ENCODE assay signal across 34 cellular contexts in the genomic region with DNA sequence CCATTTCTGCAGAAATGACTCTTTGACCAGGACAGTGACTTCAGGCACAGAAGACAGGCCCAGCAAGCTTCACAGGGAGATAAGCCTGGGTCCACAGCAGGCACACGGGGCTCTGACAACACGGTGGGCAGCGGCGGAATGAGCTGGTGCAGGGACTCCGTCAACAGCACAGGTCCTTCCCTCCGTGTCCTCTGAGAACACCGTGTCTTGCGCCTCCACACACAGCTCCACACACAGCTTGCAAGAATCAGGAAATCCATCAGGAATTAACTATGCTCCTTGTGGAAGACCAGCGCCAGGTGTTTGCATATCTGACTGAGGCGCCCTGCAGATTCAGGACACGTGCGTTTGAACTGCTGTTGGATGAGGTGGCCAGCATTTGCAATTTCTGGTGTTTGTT. TPM values are rescaled to one million over a fixed set of nuclear protein-coding genes. Genes with fewer than 3 reads are reported as not detected.
"Had no signal": no experiment of that assay in that cellular context is flagged by ENCODE, and none has a peak within 500 bp of the region (broad histone marks: within the 10 kb centered on the region; RNA-seq: fewer than 3 reads in every experiment).

No MANE protein-coding gene starts in this region.

- FAIRE-seq: astrocyte had no signal

- H3K27me3 ChIP-seq: body of pancreas, Peyer's patch, SJSA1 had no signal

- DNase-seq: activated B cell treated with CpG ODN at 0.5 μM for 24 hours; activated CD4-positive, alpha-beta memory T cell treated with anti-CD3 and anti-CD28 coated beads for 36 hours; activated CD4-positive, alpha-beta T cell treated with anti-CD3 and anti-CD28 coated beads for 4 hours; activated CD4-positive, alpha-beta T cell treated with anti-CD3 and anti-CD28 coated beads, Interleukin-2, amount 50 U/mL, for 1 hour; activated CD4-positive, CD25-positive, alpha-beta regulatory T cell treated with anti-CD3 and anti-CD28 coated beads, Interleukin-2, amount 50 U/mL, for 72 hours; activated CD8-positive, alpha-beta memory T cell treated with anti-CD3 and anti-CD28 coated beads, Interleukin-2, amount 50 U/mL, for 4 hours; activated gamma-delta T cell treated with Interleukin-2 at 50 U/mL for 16 hours; activated naive CD4-positive, alpha-beta T cell treated with anti-CD3 and anti-CD28 coated beads for 36 hours; activated T-cell treated with anti-CD3 and anti-CD28 coated beads for 4 hours; activated T-cell treated with anti-CD3 and anti-CD28 coated beads, Interleukin-2, amount 50 U/mL, for 4 hours; body of pancreas; NCI-H1092 treated with DMSO at 0.1 percent for 48 hours; NCI-H2029; NCI-H2107; NCI-H2171; NCI-H510A; NCI-H82; NK-92 treated with Interleukin-12 subunit alpha and Interleukin-12 subunit beta, amount 100 ng/mL, for 24 hours; PC-3; Peyer's patch; RPMI8226; SHP77 treated with DMSO at 0.1 percent for 48 hours; SW 1271; T-helper 1 cell; T-helper 2 cell; T-helper 9 cell had no signal

- ATAC-seq: activated naive CD4-positive, alpha-beta T cell treated with anti-CD3 and anti-CD28 coated beads, Interleukin-2, amount 50 U/mL, for 72 hours; activated T-cell treated with anti-CD3 and anti-CD28 coated beads, Interleukin-2, amount 50 U/mL, for 4 hours; body of pancreas; PC-3 had no signal

- H3K27ac ChIP-seq: adrenal gland, body of pancreas, breast epithelium, Peyer's patch, SJSA1, VCaP had no signal

- H3K4me1 ChIP-seq: adrenal gland, breast epithelium, Peyer's patch, SJSA1 had no signal

- H3K36me3 ChIP-seq: adrenal gland, breast epithelium, Peyer's patch, SJSA1 had no signal

- H3K4me3 ChIP-seq: adrenal gland, body of pancreas, breast epithelium, Peyer's patch, SJSA1 had no signal

- H3K9me3 ChIP-seq: adrenal gland, body of pancreas, Peyer's patch had no signal

RNA-seq across cellular contexts. Expression of a gene that starts 39.6 kb away (rescaled TPM):
- total RNA-seq: activated B cell treated with CpG ODN at 0.5 μM for 24 hours; activated CD4-positive, alpha-beta memory T cell treated with anti-CD3 and anti-CD28 coated beads for 36 hours; cardiac septum; M059J; PC-3; Peyer's patch; SJSA1 had no signal
